27 cellular contexts compared by ENCODE assay signal in genomic region chr15:33458421-33458820, GRCh38.
"Had no signal": no experiment of that assay in that cellular context is flagged by ENCODE, and none has a peak within 500 bp of the region (broad histone marks: within the 10 kb centered on the region; RNA-seq: fewer than 3 reads in every experiment).

No MANE protein-coding gene starts in this region.

- ATAC-seq: activated CD8-positive, alpha-beta memory T cell treated with anti-CD3 and anti-CD28 coated beads, Interleukin-2, amount 10 ng/mL, durations not matched to agents 7 days and 5 days; activated CD8-positive, alpha-beta T cell treated with anti-CD3 and anti-CD28 coated beads, Interleukin-2, amount 10 ng/mL, durations not matched to agents 7 days and 5 days; effector memory CD8-positive, alpha-beta T cell; naive thymus-derived CD8-positive, alpha-beta T cell; stimulated activated naive B cell treated with anti-CD40 and anti-IgM and Interleukin-4, amounts not matched to agents 10 μg/mL and 1 μg/mL and 100 μg/mL, for 72 hours; WTC11 had no signal

- H3K27me3 ChIP-seq: gastrocnemius medialis, hepatocyte, right atrium auricular region, stomach, tibial artery had no signal

- H3K4me3 ChIP-seq: adrenal gland, gastrocnemius medialis, hepatocyte, psoas muscle, right atrium auricular region, stomach, tibial artery had no signal

- H3K9me3 ChIP-seq: adrenal gland, gastrocnemius medialis, psoas muscle, right atrium auricular region, stomach, tibial artery had no signal

- H3K36me3 ChIP-seq: adrenal gland, gastrocnemius medialis, right atrium auricular region, stomach, tibial artery had no signal

- H3K4me1 ChIP-seq: adrenal gland, gastrocnemius medialis, parathyroid adenoma, psoas muscle, right atrium auricular region, stomach, tibial artery had no signal

- DNase-seq: activated CD4-positive, alpha-beta T cell treated with anti-CD3 and anti-CD28 coated beads for 1 hour; activated CD4-positive, alpha-beta T cell treated with anti-CD3 and anti-CD28 coated beads, Interleukin-2, amount 50 U/mL, for 1 hour; activated CD8-positive, alpha-beta memory T cell treated with anti-CD3 and anti-CD28 coated beads, Interleukin-2, amount 10 ng/mL, durations not matched to agents 7 days and 5 days; activated CD8-positive, alpha-beta T cell treated with anti-CD3 and anti-CD28 coated beads, Interleukin-2, amount 10 ng/mL, durations not matched to agents 7 days and 5 days; activated effector memory CD4-positive, alpha-beta T cell treated with Interleukin-2 at 50 U/mL for 16 hours; activated naive CD4-positive, alpha-beta T cell treated with anti-CD3 and anti-CD28 coated beads for 36 hours; activated naive CD8-positive, alpha-beta T cell treated with anti-CD3 and anti-CD28 coated beads for 36 hours; adrenal gland; aorta; caudate nucleus; cortex of kidney; effector memory CD8-positive, alpha-beta T cell; gastrocnemius medialis; islet precursor cell; naive thymus-derived CD8-positive, alpha-beta T cell; nucleus accumbens; psoas muscle; stimulated activated CD4-positive, alpha-beta T cell treated with anti-CD3 and anti-CD28 coated beads, Interleukin-15, amount 100 ng/mL, for 24 hours; stimulated activated CD4-positive, alpha-beta T cell treated with anti-CD3 and anti-CD28 coated beads, Interleukin-2, amount 100 ng/mL, for 24 hours; stimulated activated naive B cell treated with anti-CD40 and anti-IgM and Interleukin-4, amounts not matched to agents 10 μg/mL and 1 μg/mL and 100 μg/mL, for 72 hours; stomach; T-helper 2 cell; tibial artery had no signal

- H3K27ac ChIP-seq: adrenal gland, hepatocyte, parathyroid adenoma, psoas muscle, right atrium auricular region, stomach, tibial artery had no signal
